In genomic region chr12:1760566-1761382, GRCh38 we compare ENCODE assay signal across 14 cellular contexts. TPM values are rescaled to one million over a fixed set of nuclear protein-coding genes. Genes with fewer than 3 reads are reported as not detected.
DNase-seq lines count a peak whose midpoint lies in the region; ATAC-seq, FAIRE-seq and TF ChIP-seq lines count a peak whose summit lies in the region.
"Had no signal": no experiment of that assay in that cellular context is flagged by ENCODE, and none has a peak within 500 bp of the region (broad histone marks: within the 10 kb centered on the region; RNA-seq: fewer than 3 reads in every experiment).

No MANE protein-coding gene starts in this region.

- H3K27ac ChIP-seq in A673 (ENCODE audit: low read depth, low read length, poor library complexity, severe bottlenecking), result no peak overlapping the region
- no peak overlapping the region for H3K27ac ChIP-seq in astrocyte (ENCODE audit: low read depth, low read length)
- no peak overlapping the region for H3K27ac ChIP-seq in SJCRH30
- H3K27ac ChIP-seq: BLaER1 had no signal

- H3K4me3 Mint-ChIP-seq in astrocyte (ENCODE audit: unreplicated experiment), result no peak overlapping the region

- peaks cover 23% of the 10 kb centered on the region for H3K4me1 Mint-ChIP-seq in astrocyte (ENCODE audit: low read depth, unreplicated experiment)

- no peak overlapping the region for H3K4me3 ChIP-seq in A673 (ENCODE audit: low read depth, low read length, poor library complexity, severe bottlenecking)
- no peak overlapping the region for H3K4me3 ChIP-seq in astrocyte (ENCODE audit: insufficient read depth, low read depth, low read length)
- H3K4me3 ChIP-seq in kidney epithelial cell (ENCODE audit: low read depth, low read length), result no peak overlapping the region
- no peak overlapping the region for H3K4me3 ChIP-seq in SJCRH30
- H3K4me3 ChIP-seq: BLaER1 had no signal

- no peak for ATAC-seq in GM21528 (IDR thresholded peaks at IDR 0.05; ENCODE audit: low FRiP score, unreplicated experiment)

- H3K27me3 Mint-ChIP-seq in astrocyte (ENCODE audit: low read depth, unreplicated experiment), result no peaks in the 10 kb centered on the region

- peaks cover 28% of the 10 kb centered on the region for H3K79me2 ChIP-seq in astrocyte (ENCODE audit: insufficient read depth, low read length)

- no peaks in the 10 kb centered on the region for H3K27me3 ChIP-seq in A673 (replicated peaks; ENCODE audit: insufficient read depth, low read depth, low read length, poor library complexity)
- H3K27me3 ChIP-seq in astrocyte (ENCODE audit: insufficient read depth, low read length), result no peaks in the 10 kb centered on the region
- no peaks in the 10 kb centered on the region for H3K27me3 ChIP-seq in kidney epithelial cell (ENCODE audit: control insufficient read depth, insufficient read depth, low read length)
- H3K27me3 ChIP-seq in SJCRH30, result no peaks in the 10 kb centered on the region
- H3K27me3 ChIP-seq: BLaER1 had no signal

- peaks cover 32% of the 10 kb centered on the region for H4K20me1 ChIP-seq in astrocyte (ENCODE audit: insufficient read depth, low read length)

- intact Hi-C loops in A673 (cut with micrococcal nuclease; ENCODE audit: unreplicated experiment), result no loop called here

- POLR2A ChIA-PET in A673 (lab: Charles Lee; ENCODE audit: low non-redundant PET), result no interaction called here

- H3K9me3 Mint-ChIP-seq in astrocyte (ENCODE audit: unreplicated experiment), result peaks cover 5% of the 10 kb centered on the region

- no peak overlapping the region for H2AFZ ChIP-seq in astrocyte (ENCODE audit: low read depth, low read length)

- DNase-seq in A673 (ENCODE audit: low spot score), result no peak
- peak; percentile 32 for DNase-seq in HT-29 (ENCODE audit: low spot score)
- peak; percentile 39 for DNase-seq in astrocyte (ENCODE audit: low read depth)
- DNase-seq in kidney epithelial cell (ENCODE audit: low read depth), result peak; percentile 82
- DNase-seq in stimulated activated CD4-positive, alpha-beta T cell treated with anti-CD3 and anti-CD28 coated beads, Interleukin-4, amount 100 ng/mL, for 24 hours, result no peak
- no peak for DNase-seq in DMS79 treated with DMSO at 0.1 percent for 48 hours (lab: John Stamatoyannopoulos, UW)
- no peak for DNase-seq in SJCRH30
- DNase-seq: activated CD4-positive, alpha-beta T cell treated with anti-CD3 and anti-CD28 coated beads for 1 hour; anterior cingulate cortex; hippocampal formation; NCI-H1092 treated with DMSO at 0.1 percent for 48 hours had no signal

- peaks cover 13% of the 10 kb centered on the region for H3K36me3 Mint-ChIP-seq in astrocyte (ENCODE audit: low read depth, unreplicated experiment)

- H3K4me2 ChIP-seq in astrocyte (ENCODE audit: low read length), result no peak overlapping the region
- H3K4me2 ChIP-seq: BLaER1 had no signal

- CTCF ChIA-PET in A673 (lab: Charles Lee), result no interaction called here

- FAIRE-seq in astrocyte (lab: Jason Lieb, UNC), result no peak

- no peaks in the 10 kb centered on the region for H3K9me3 ChIP-seq in A673 (ENCODE audit: low read depth, low read length, poor library complexity, severe bottlenecking)
- H3K9me3 ChIP-seq in astrocyte (ENCODE audit: insufficient read depth, low read depth, low read length), result no peaks in the 10 kb centered on the region
- no peaks in the 10 kb centered on the region for H3K9me3 ChIP-seq in SJCRH30 (replicated peaks)

- peak overlapping the region; percentile 97 for H3K27ac Mint-ChIP-seq in astrocyte (ENCODE audit: unreplicated experiment)

- H3K4me1 ChIP-seq in A673 (ENCODE audit: insufficient read depth, low read length, poor library complexity, severe bottlenecking) (no peaks in the 10 kb centered on the region), astrocyte (ENCODE audit: insufficient read depth, low read length) (no peaks in the 10 kb centered on the region), SJCRH30 (peaks cover 19% of the 10 kb centered on the region)
- H3K4me1 ChIP-seq: BLaER1 had no signal

- no peaks in the 10 kb centered on the region for H3K36me3 ChIP-seq in A673 (ENCODE audit: insufficient read depth, low read length, poor library complexity, severe bottlenecking)
- H3K36me3 ChIP-seq in astrocyte (ENCODE audit: insufficient read depth, low read length), result no peaks in the 10 kb centered on the region
- H3K36me3 ChIP-seq in kidney epithelial cell (ENCODE audit: control insufficient read depth, insufficient read depth, low read length), result peaks cover 2% of the 10 kb centered on the region
- peaks cover 11% of the 10 kb centered on the region for H3K36me3 ChIP-seq in SJCRH30

- no TSS peak for BruUV-seq in A673 (replicated peaks; lab: Mats Ljungman, UMichigan)

- TF ChIP-seq CTCF in A673 (conservative IDR thresholded peaks at IDR 0.05; ENCODE audit: low read depth, low read length) (0 out of 2 replicates have a peak, but pooled peaks have one; percentile 11), astrocyte (IDR thresholded peaks at IDR 0.05; ENCODE audit: insufficient read depth, low read depth, low read length) (no peak), kidney epithelial cell (IDR thresholded peaks at IDR 0.05; ENCODE audit: insufficient read depth, low read length, poor library complexity, severe bottlenecking) (no peak)

- no peak overlapping the region for H3K9ac ChIP-seq in astrocyte (ENCODE audit: low read length)
- H3K9ac ChIP-seq: BLaER1 had no signal

RNA-seq across cellular contexts. Expression of gene LRTM2, which starts 59.6 kb away (rescaled TPM):
- not detected in 2 replicates for total RNA-seq in A673 (2021)
- total RNA-seq in HT-29 (2014; rRNA removed; shearing (Covaris generic)), result not detected in 2 replicates
- not detected in 2 replicates for total RNA-seq in astrocyte
- not detected in 2 replicates for total RNA-seq in kidney epithelial cell
- not detected in 2 replicates for total RNA-seq in SJCRH30 (2014; rRNA removed; shearing (Covaris generic))
- total RNA-seq: osteocyte had no signal

Comparison
In these comparisons a context has a peak if more than half of its experiments do, and no peak if none do; other contexts are left out.
1. DNase-seq: peak in HT-29 (single experiment), astrocyte (single experiment) and kidney epithelial cell (single experiment); none in A673 (single experiment), stimulated activated CD4-positive, alpha-beta T cell treated with anti-CD3 and anti-CD28 coated beads, Interleukin-4, amount 100 ng/mL, for 24 hours (single experiment), DMS79 treated with DMSO at 0.1 percent for 48 hours (single experiment) and SJCRH30 (0 of 2).